In the genomic region with DNA sequence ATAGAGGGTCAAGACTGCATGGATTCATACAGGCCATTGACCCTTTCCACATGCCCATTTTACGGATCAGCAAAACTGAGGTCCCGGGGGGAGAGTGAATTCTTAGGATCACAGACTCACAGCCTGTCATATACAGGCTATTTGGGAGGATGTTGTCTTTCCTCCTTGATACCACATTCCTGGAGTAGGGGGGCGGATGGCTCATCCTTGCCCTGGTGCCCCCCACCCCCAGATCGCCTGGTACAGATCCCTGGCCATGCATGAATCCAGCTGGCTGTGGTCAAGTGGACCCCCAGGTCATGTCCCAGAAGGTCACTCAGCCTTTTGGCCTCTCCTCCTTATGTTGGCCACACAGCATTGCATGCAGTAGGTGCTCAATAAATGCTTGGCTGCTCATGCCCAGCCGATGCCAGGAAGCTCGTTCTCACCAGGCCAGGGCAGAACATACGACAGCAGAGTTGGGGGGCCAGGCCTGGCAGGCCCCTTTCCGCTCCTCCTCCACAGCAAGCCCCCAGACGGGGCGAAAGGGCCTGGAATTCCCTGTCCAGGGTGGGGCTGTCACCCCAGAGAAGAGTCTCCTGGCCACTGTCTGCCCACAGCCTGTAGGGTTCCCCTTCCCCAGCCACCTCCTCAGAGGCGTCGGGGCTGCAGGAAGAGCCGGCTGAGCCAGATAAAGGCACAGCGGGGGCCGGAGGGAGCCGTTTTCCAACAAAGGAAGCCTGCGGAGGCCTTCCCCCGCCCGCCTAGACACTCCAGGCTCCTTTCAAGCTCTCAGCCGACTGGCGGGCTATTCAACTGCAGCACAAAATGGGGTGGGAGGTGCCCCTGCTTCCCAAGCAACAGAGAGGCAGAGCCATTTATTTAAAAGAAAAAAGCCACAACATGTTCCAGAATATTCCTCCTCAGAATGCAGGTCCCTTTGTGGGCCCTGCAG, we compare ENCODE assay signal across 1 cellular context.
TF ChIP-seq lines count a peak whose summit lies in the region.

No MANE protein-coding gene starts in this region.

TF ChIP-seq in K562, 482 proteins besides CTCF, POLR2A, EP300 and RAD21 (continued from another document and continues in another):
- TF ChIP-seq, protein P1, sequence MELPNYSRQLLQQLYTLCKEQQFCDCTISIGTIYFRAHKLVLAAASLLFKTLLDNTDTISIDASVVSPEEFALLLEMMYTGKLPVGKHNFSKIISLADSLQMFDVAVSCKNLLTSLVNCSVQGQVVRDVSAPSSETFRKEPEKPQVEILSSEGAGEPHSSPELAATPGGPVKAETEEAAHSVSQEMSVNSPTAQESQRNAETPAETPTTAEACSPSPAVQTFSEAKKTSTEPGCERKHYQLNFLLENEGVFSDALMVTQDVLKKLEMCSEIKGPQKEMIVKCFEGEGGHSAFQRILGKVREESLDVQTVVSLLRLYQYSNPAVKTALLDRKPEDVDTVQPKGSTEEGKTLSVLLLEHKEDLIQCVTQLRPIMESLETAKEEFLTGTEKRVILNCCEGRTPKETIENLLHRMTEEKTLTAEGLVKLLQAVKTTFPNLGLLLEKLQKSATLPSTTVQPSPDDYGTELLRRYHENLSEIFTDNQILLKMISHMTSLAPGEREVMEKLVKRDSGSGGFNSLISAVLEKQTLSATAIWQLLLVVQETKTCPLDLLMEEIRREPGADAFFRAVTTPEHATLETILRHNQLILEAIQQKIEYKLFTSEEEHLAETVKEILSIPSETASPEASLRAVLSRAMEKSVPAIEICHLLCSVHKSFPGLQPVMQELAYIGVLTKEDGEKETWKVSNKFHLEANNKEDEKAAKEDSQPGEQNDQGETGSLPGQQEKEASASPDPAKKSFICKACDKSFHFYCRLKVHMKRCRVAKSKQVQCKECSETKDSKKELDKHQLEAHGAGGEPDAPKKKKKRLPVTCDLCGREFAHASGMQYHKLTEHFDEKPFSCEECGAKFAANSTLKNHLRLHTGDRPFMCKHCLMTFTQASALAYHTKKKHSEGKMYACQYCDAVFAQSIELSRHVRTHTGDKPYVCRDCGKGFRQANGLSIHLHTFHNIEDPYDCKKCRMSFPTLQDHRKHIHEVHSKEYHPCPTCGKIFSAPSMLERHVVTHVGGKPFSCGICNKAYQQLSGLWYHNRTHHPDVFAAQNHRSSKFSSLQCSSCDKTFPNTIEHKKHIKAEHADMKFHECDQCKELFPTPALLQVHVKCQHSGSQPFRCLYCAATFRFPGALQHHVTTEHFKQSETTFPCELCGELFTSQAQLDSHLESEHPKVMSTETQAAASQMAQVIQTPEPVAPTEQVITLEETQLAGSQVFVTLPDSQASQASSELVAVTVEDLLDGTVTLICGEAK (IDR thresholded peaks at IDR 0.05): 0 out of 2 replicates have a peak, but pooled peaks have one; percentile 28
- TF ChIP-seq, protein P1 (CRISPR knock-in tag; IDR thresholded peaks at IDR 0.05): no peak
- peak; percentile 21; the same call in 1 of the 2 replicates for TF ChIP-seq RB1 (IDR thresholded peaks at IDR 0.05; ENCODE audit: low read depth)
- TF ChIP-seq, protein P2, sequence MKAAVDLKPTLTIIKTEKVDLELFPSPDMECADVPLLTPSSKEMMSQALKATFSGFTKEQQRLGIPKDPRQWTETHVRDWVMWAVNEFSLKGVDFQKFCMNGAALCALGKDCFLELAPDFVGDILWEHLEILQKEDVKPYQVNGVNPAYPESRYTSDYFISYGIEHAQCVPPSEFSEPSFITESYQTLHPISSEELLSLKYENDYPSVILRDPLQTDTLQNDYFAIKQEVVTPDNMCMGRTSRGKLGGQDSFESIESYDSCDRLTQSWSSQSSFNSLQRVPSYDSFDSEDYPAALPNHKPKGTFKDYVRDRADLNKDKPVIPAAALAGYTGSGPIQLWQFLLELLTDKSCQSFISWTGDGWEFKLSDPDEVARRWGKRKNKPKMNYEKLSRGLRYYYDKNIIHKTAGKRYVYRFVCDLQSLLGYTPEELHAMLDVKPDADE (conservative IDR thresholded peaks at IDR 0.05; ENCODE audit: control insufficient read depth, low read depth, low read length): peak; percentile 62; the same call in 1 of the 2 replicates
- peak; percentile 82 for TF ChIP-seq CBFA2T3 (IDR thresholded peaks at IDR 0.05)
- TF ChIP-seq BRF1 (IDR thresholded peaks at IDR 0.05; ENCODE audit: borderline replicate concordance, extremely low read depth, insufficient read length): no peak
- no peak for TF ChIP-seq ZNF717 (CRISPR knock-in tag; IDR thresholded peaks at IDR 0.05)
- no peak for TF ChIP-seq ATF1 (CRISPR knock-in tag; IDR thresholded peaks at IDR 0.05)
- TF ChIP-seq ATF1 (tag; IDR thresholded peaks at IDR 0.05): peak; percentile 31
- TF ChIP-seq, protein P3, sequence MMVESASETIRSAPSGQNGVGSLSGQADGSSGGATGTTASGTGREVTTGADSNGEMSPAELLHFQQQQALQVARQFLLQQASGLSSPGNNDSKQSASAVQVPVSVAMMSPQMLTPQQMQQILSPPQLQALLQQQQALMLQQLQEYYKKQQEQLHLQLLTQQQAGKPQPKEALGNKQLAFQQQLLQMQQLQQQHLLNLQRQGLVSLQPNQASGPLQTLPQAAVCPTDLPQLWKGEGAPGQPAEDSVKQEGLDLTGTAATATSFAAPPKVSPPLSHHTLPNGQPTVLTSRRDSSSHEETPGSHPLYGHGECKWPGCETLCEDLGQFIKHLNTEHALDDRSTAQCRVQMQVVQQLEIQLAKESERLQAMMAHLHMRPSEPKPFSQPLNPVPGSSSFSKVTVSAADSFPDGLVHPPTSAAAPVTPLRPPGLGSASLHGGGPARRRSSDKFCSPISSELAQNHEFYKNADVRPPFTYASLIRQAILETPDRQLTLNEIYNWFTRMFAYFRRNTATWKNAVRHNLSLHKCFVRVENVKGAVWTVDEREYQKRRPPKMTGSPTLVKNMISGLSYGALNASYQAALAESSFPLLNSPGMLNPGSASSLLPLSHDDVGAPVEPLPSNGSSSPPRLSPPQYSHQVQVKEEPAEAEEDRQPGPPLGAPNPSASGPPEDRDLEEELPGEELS (CRISPR knock-in tag; IDR thresholded peaks at IDR 0.05; ENCODE audit: borderline replicate concordance): peak; percentile 75; the same call in 1 of the 2 replicates
- TF ChIP-seq COPS2 (conservative IDR thresholded peaks at IDR 0.05): no peak
- no peak for TF ChIP-seq ZC3H8 (IDR thresholded peaks at IDR 0.05)
- no peak for TF ChIP-seq PCBP1 (IDR thresholded peaks at IDR 0.05; ENCODE audit: low read depth, low read length, poor library complexity, severe bottlenecking)
- no peak for TF ChIP-seq HSF4 (CRISPR knock-in tag; IDR thresholded peaks at IDR 0.05; ENCODE audit: borderline replicate concordance)
- no peak for TF ChIP-seq STAT5B (CRISPR knock-in tag; IDR thresholded peaks at IDR 0.05)
- TF ChIP-seq ZNF551 (CRISPR knock-in tag; IDR thresholded peaks at IDR 0.05): no peak
- no peak for TF ChIP-seq ZNF699 (CRISPR knock-in tag; IDR thresholded peaks at IDR 0.05; ENCODE audit: insufficient replicate concordance)
- peak; percentile 67; the same call in 1 of the 2 replicates for TF ChIP-seq ETV5 (CRISPR knock-in tag; IDR thresholded peaks at IDR 0.05; ENCODE audit: low read depth)
- TF ChIP-seq, protein P4, sequence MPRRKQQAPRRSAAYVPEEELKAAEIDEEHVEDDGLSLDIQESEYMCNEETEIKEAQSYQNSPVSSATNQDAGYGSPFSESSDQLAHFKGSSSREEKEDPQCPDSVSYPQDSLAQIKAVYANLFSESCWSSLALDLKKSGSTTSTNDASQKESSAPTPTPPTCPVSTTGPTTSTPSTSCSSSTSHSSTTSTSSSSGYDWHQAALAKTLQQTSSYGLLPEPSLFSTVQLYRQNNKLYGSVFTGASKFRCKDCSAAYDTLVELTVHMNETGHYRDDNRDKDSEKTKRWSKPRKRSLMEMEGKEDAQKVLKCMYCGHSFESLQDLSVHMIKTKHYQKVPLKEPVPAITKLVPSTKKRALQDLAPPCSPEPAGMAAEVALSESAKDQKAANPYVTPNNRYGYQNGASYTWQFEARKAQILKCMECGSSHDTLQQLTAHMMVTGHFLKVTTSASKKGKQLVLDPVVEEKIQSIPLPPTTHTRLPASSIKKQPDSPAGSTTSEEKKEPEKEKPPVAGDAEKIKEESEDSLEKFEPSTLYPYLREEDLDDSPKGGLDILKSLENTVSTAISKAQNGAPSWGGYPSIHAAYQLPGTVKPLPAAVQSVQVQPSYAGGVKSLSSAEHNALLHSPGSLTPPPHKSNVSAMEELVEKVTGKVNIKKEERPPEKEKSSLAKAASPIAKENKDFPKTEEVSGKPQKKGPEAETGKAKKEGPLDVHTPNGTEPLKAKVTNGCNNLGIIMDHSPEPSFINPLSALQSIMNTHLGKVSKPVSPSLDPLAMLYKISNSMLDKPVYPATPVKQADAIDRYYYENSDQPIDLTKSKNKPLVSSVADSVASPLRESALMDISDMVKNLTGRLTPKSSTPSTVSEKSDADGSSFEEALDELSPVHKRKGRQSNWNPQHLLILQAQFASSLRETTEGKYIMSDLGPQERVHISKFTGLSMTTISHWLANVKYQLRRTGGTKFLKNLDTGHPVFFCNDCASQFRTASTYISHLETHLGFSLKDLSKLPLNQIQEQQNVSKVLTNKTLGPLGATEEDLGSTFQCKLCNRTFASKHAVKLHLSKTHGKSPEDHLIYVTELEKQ (CRISPR knock-in tag; IDR thresholded peaks at IDR 0.05): no peak
- peak; percentile 90 for TF ChIP-seq EGR1 (conservative IDR thresholded peaks at IDR 0.05)
- TF ChIP-seq, protein P5, sequence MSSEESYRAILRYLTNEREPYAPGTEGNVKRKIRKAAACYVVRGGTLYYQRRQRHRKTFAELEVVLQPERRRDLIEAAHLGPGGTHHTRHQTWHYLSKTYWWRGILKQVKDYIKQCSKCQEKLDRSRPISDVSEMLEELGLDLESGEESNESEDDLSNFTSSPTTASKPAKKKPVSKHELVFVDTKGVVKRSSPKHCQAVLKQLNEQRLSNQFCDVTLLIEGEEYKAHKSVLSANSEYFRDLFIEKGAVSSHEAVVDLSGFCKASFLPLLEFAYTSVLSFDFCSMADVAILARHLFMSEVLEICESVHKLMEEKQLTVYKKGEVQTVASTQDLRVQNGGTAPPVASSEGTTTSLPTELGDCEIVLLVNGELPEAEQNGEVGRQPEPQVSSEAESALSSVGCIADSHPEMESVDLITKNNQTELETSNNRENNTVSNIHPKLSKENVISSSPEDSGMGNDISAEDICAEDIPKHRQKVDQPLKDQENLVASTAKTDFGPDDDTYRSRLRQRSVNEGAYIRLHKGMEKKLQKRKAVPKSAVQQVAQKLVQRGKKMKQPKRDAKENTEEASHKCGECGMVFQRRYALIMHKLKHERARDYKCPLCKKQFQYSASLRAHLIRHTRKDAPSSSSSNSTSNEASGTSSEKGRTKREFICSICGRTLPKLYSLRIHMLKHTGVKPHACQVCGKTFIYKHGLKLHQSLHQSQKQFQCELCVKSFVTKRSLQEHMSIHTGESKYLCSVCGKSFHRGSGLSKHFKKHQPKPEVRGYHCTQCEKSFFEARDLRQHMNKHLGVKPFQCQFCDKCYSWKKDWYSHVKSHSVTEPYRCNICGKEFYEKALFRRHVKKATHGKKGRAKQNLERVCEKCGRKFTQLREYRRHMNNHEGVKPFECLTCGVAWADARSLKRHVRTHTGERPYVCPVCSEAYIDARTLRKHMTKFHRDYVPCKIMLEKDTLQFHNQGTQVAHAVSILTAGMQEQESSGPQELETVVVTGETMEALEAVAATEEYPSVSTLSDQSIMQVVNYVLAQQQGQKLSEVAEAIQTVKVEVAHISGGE (CRISPR knock-in tag; IDR thresholded peaks at IDR 0.05): peak in 1 of 3 experiments; percentile 79; a peak in 2 of 6 replicates
- TF ChIP-seq, protein P6, sequence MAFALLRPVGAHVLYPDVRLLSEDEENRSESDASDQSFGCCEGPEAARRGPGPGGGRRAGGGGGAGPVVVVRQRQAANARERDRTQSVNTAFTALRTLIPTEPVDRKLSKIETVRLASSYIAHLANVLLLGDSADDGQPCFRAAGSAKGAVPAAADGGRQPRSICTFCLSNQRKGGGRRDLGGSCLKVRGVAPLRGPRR (CRISPR knock-in tag; IDR thresholded peaks at IDR 0.05): no peak
- no peak for TF ChIP-seq BRCA1 (IDR thresholded peaks at IDR 0.05)
- TF ChIP-seq BRCA1 (CRISPR knock-in tag; IDR thresholded peaks at IDR 0.05): no peak
- TF ChIP-seq, protein P7, sequence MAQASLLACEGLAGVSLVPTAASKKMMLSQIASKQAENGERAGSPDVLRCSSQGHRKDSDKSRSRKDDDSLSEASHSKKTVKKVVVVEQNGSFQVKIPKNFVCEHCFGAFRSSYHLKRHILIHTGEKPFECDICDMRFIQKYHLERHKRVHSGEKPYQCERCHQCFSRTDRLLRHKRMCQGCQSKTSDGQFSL (CRISPR knock-in tag; IDR thresholded peaks at IDR 0.05): peak; percentile 77; the same call in 1 of the 2 replicates
- TF ChIP-seq, protein P7 (tag; IDR thresholded peaks at IDR 0.05): peak in 1 of 2 experiments; percentile 51; a peak in 1 of 4 replicates
- TF ChIP-seq MTA3 (IDR thresholded peaks at IDR 0.05; ENCODE audit: borderline replicate concordance): peak; percentile 84
- no peak for TF ChIP-seq ZBED1 (IDR thresholded peaks at IDR 0.05)
- no peak for TF ChIP-seq NFXL1 (CRISPR knock-in tag; IDR thresholded peaks at IDR 0.05)
- no peak for TF ChIP-seq ZNF311 (CRISPR knock-in tag; IDR thresholded peaks at IDR 0.05)
- TF ChIP-seq NONO (IDR thresholded peaks at IDR 0.05; ENCODE audit: low read depth in 2 of 2, low read length in 1 of 2): no peak
- no peak for TF ChIP-seq RHOXF2B (CRISPR knock-in tag; conservative IDR thresholded peaks at IDR 0.05)
- peak; percentile 61; the same call in 1 of the 2 replicates for TF ChIP-seq TRIM28 (IDR thresholded peaks at IDR 0.05)
